Comparison of ENCODE assay signal across 24 cellular contexts in the genomic region with DNA sequence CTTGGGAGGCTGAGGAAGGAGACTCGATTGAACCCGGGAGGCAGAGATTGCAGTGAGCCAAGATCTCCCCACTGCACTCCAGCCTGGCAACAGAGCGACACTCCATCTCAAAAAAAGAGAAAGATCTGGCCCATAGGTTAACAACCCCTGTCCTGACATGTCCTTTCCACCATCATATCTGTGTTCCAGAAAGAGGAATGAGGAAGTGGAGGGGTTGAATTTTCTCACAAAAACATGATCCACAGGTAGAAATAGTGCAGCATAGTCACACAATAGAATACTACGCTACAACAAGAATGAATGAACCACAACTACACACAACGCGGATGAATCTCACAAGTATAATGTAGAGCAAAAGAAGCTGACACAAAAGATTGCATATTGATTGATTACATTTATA. TPM values are rescaled to one million over a fixed set of nuclear protein-coding genes. Genes with fewer than 3 reads are reported as not detected.
"Had no signal": no experiment of that assay in that cellular context is flagged by ENCODE, and none has a peak within 500 bp of the region (broad histone marks: within the 10 kb centered on the region; RNA-seq: fewer than 3 reads in every experiment).

No MANE protein-coding gene starts in this region.

- ATAC-seq: effector memory CD8-positive, alpha-beta T cell; heart right ventricle; left lobe of liver; mucosa of descending colon; naive thymus-derived CD8-positive, alpha-beta T cell had no signal

- H3K9me3 ChIP-seq: heart right ventricle, mucosa of descending colon, neutrophil, sigmoid colon, stomach, thoracic aorta, transverse colon had no signal

- H3K4me3 ChIP-seq: heart right ventricle, mucosa of descending colon, sigmoid colon, skin epidermis, stomach, thoracic aorta, transverse colon had no signal

- DNase-seq: effector memory CD8-positive, alpha-beta T cell; heart right ventricle; hypothalamus; mucosa of descending colon; naive thymus-derived CD8-positive, alpha-beta T cell; sigmoid colon; stimulated activated CD4-positive, alpha-beta T cell treated with anti-CD3 and anti-CD28 coated beads, Interleukin-2, amount 100 ng/mL, for 24 hours; stimulated activated CD4-positive, alpha-beta T cell treated with anti-CD3 and anti-CD28 coated beads, Interleukin-4, amount 100 ng/mL, for 4 hours; stimulated activated naive CD4-positive, alpha-beta T cell; stomach; substantia nigra; transverse colon had no signal

- H3K27me3 ChIP-seq: heart right ventricle, neutrophil, sigmoid colon, stomach, transverse colon had no signal

- H3K27ac ChIP-seq: heart right ventricle, neutrophil, sigmoid colon, skin epidermis, stomach, thoracic aorta had no signal

- H3K36me3 ChIP-seq: heart right ventricle, neutrophil, sigmoid colon, stomach, transverse colon had no signal

RNA-seq across cellular contexts. Expression of gene SLC51B, which starts 4.7 kb away (rescaled TPM):
- total RNA-seq: frontal cortex; glomerular endothelial cell; heart right ventricle; naive thymus-derived CD8-positive, alpha-beta T cell; osteoblast; pulmonary artery endothelial cell; sigmoid colon; thoracic aorta; urinary bladder had no signal
- polyA plus RNA-seq: naive thymus-derived CD8-positive, alpha-beta T cell; neural cell had no signal

RNA-seq across cellular contexts. Expression of gene RASL12, which starts 27.3 kb away (rescaled TPM):
- total RNA-seq: glomerular endothelial cell; naive thymus-derived CD8-positive, alpha-beta T cell; pulmonary artery endothelial cell had no signal
- polyA plus RNA-seq: naive thymus-derived CD8-positive, alpha-beta T cell; neural cell had no signal

RNA-seq across cellular contexts. Expression of gene KBTBD13, which starts 36.1 kb away (rescaled TPM):
- total RNA-seq: frontal cortex; glomerular endothelial cell; left lobe of liver; lower leg skin; naive thymus-derived CD8-positive, alpha-beta T cell; osteoblast; pulmonary artery endothelial cell; sigmoid colon; transverse colon had no signal
- polyA plus RNA-seq: esophagus; naive thymus-derived CD8-positive, alpha-beta T cell; neural cell; stomach had no signal
